32 cellular contexts compared by ENCODE assay signal in genomic region chr4:1463927-1464540, GRCh38. TPM values are rescaled to one million over a fixed set of nuclear protein-coding genes. Genes with fewer than 3 reads are reported as not detected.
"Had no signal": no experiment of that assay in that cellular context is flagged by ENCODE, and none has a peak within 500 bp of the region (broad histone marks: within the 10 kb centered on the region; RNA-seq: fewer than 3 reads in every experiment).

No MANE protein-coding gene starts in this region.

- H3K27ac Mint-ChIP-seq: activated CD4-positive, alpha-beta memory T cell treated with anti-CD3 and anti-CD28 coated beads for 36 hours; activated naive CD4-positive, alpha-beta T cell treated with anti-CD3 and anti-CD28 coated beads, Interleukin-2, amount 10 ng/mL, durations not matched to agents 7 days and 5 days; activated T-cell treated with anti-CD3 and anti-CD28 coated beads, Interleukin-2, amount 50 U/mL, for 24 hours; dendritic cell treated with granulocyte-macrophage colony-stimulating factor and Interleukin-4, amounts not matched to agents 40 ng/mL and 50 ng/mL, for 4 days; nephron progenitor cell; stimulated activated memory B cell treated with anti-CD40 and anti-IgM and Interleukin-4, amounts not matched to agents 10 μg/mL and 1 μg/mL and 100 μg/mL, for 72 hours; T-helper 1 cell treated with Interleukin-12 subunit alpha and Interleukin-12 subunit beta and Interleukin-4 antibody, amounts not matched to agents 30 μg/mL and 1 μg/mL, for 36 hours had no signal

- ATAC-seq: activated CD4-positive, CD25-positive, alpha-beta regulatory T cell treated with anti-CD3 and anti-CD28 coated beads, Interleukin-2, amount 50 U/mL, for 24 hours; foreskin keratinocyte; lower lobe of right lung; stimulated activated memory B cell treated with anti-CD40 and anti-IgM and Interleukin-4, amounts not matched to agents 10 μg/mL and 1 μg/mL and 100 μg/mL, for 72 hours had no signal

- H3K4me1 ChIP-seq: esophagus muscularis mucosa, foreskin keratinocyte, heart right ventricle, lower lobe of right lung, parathyroid adenoma, right atrium auricular region, suprapubic skin, tibial artery had no signal

- DNase-seq: activated CD4-positive, alpha-beta memory T cell treated with anti-CD3 and anti-CD28 coated beads for 36 hours; activated CD4-positive, alpha-beta T cell treated with anti-CD3 and anti-CD28 coated beads for 48 hours; activated gamma-delta T cell; activated naive CD4-positive, alpha-beta T cell treated with anti-CD3 and anti-CD28 coated beads, Interleukin-2, amount 10 ng/mL, durations not matched to agents 7 days and 5 days; activated T-cell treated with anti-CD3 and anti-CD28 coated beads, Interleukin-2, amount 50 U/mL, for 24 hours; amniotic stem cell; caudate nucleus; foreskin keratinocyte; heart right ventricle; lower lobe of right lung; nephron progenitor cell; stimulated activated CD4-positive, alpha-beta T cell treated with anti-CD3 and anti-CD28 coated beads, Interleukin-1b, Interleukin-23, amount 100 ng/mL, for 48 hours; stimulated activated CD4-positive, alpha-beta T cell treated with anti-CD3 and anti-CD28 coated beads, Interleukin-4, amount 100 ng/mL, for 4 hours; SW 1271; T-helper 9 cell had no signal

- H3K36me3 Mint-ChIP-seq: activated CD4-positive, alpha-beta memory T cell treated with anti-CD3 and anti-CD28 coated beads for 36 hours; activated naive CD4-positive, alpha-beta T cell treated with anti-CD3 and anti-CD28 coated beads, Interleukin-2, amount 10 ng/mL, durations not matched to agents 7 days and 5 days; stimulated activated memory B cell treated with anti-CD40 and anti-IgM and Interleukin-4, amounts not matched to agents 10 μg/mL and 1 μg/mL and 100 μg/mL, for 72 hours had no signal

- H3K4me3 ChIP-seq: esophagus muscularis mucosa, heart right ventricle, lower lobe of right lung, right atrium auricular region, smooth muscle cell, suprapubic skin, tibial artery had no signal

- H3K36me3 ChIP-seq: brain microvascular endothelial cell, esophagus muscularis mucosa, heart right ventricle, lower lobe of right lung, right atrium auricular region, suprapubic skin, tibial artery, WERI-Rb-1 had no signal

- H3K27ac ChIP-seq: brain microvascular endothelial cell, esophagus muscularis mucosa, foreskin keratinocyte, heart right ventricle, lower lobe of right lung, parathyroid adenoma, right atrium auricular region, suprapubic skin, tibial artery, WERI-Rb-1 had no signal

- H3K27me3 ChIP-seq: right atrium auricular region had no signal

- H3K4me3 Mint-ChIP-seq: activated CD4-positive, alpha-beta memory T cell treated with anti-CD3 and anti-CD28 coated beads for 36 hours; activated naive CD4-positive, alpha-beta T cell treated with anti-CD3 and anti-CD28 coated beads, Interleukin-2, amount 10 ng/mL, durations not matched to agents 7 days and 5 days; activated T-cell treated with anti-CD3 and anti-CD28 coated beads, Interleukin-2, amount 50 U/mL, for 24 hours; dendritic cell treated with granulocyte-macrophage colony-stimulating factor and Interleukin-4, amounts not matched to agents 40 ng/mL and 50 ng/mL, for 4 days; nephron progenitor cell; stimulated activated memory B cell treated with anti-CD40 and anti-IgM and Interleukin-4, amounts not matched to agents 10 μg/mL and 1 μg/mL and 100 μg/mL, for 72 hours; T-helper 1 cell treated with Interleukin-12 subunit alpha and Interleukin-12 subunit beta and Interleukin-4 antibody, amounts not matched to agents 30 μg/mL and 1 μg/mL, for 36 hours had no signal

- H3K4me1 Mint-ChIP-seq: activated naive CD4-positive, alpha-beta T cell treated with anti-CD3 and anti-CD28 coated beads, Interleukin-2, amount 10 ng/mL, durations not matched to agents 7 days and 5 days; stimulated activated memory B cell treated with anti-CD40 and anti-IgM and Interleukin-4, amounts not matched to agents 10 μg/mL and 1 μg/mL and 100 μg/mL, for 72 hours had no signal

- H3K9me3 ChIP-seq: esophagus muscularis mucosa, heart right ventricle, lower lobe of right lung, right atrium auricular region, suprapubic skin had no signal

RNA-seq across cellular contexts. Expression of gene NKX1-1, which starts 57.8 kb away (rescaled TPM):
- total RNA-seq: activated CD4-positive, alpha-beta memory T cell treated with anti-CD3 and anti-CD28 coated beads for 36 hours; astrocyte; chondrocyte; esophagus muscularis mucosa; foreskin keratinocyte; glomerular endothelial cell; heart right ventricle; lower lobe of right lung; pulmonary artery endothelial cell; right atrium auricular region; smooth muscle cell; suprapubic skin; urinary bladder had no signal
